7 cellular contexts compared by ENCODE assay signal in genomic region chr2:54455584-54456525, GRCh38. TPM values are rescaled to one million over a fixed set of nuclear protein-coding genes. Genes with fewer than 3 reads are reported as not detected.
DNase-seq lines count a peak whose midpoint lies in the region; ATAC-seq and TF ChIP-seq lines count a peak whose summit lies in the region.

TSS of gene SPTBN1 (plus strand) at chr2:54456327. CDS start at chr2:54526419, 70,092 bp downstream.

- TF ChIP-seq POLR2A in gastroesophageal sphincter (IDR thresholded peaks at IDR 0.05), result peak; percentile 76 to 82

- H3K4me3 ChIP-seq in GM12865 (ENCODE audit: low read depth, low read length) (peak within 1 kb of the TSS; percentile 48), gastroesophageal sphincter (peak within 1 kb of the TSS; percentile 93 to 95)

- peaks cover 0 to 42% (median 0%) of the 10 kb centered on the region in 3 donors for H3K4me1 ChIP-seq in gastroesophageal sphincter

- no peaks in the 10 kb centered on the region for H3K9me3 ChIP-seq in gastroesophageal sphincter

- peaks cover 0 to 5% of the 10 kb centered on the region in 2 donors for H3K36me3 Mint-ChIP-seq in activated naive CD4-positive, alpha-beta T cell treated with anti-CD3 and anti-CD28 coated beads, Interleukin-2, amount 50 U/mL, for 72 hours
- no peaks in the 10 kb centered on the region for H3K36me3 Mint-ChIP-seq in nephron progenitor cell (ENCODE audit: low read depth)

- H3K27me3 ChIP-seq in gastroesophageal sphincter, result no peaks in the 10 kb centered on the region

- no peak within 1 kb of the TSS for H3K27ac Mint-ChIP-seq in activated naive CD4-positive, alpha-beta T cell treated with anti-CD3 and anti-CD28 coated beads, Interleukin-2, amount 50 U/mL, for 72 hours
- H3K27ac Mint-ChIP-seq in nephron progenitor cell, result peak within 1 kb of the TSS; percentile 68

- H3K27me3 Mint-ChIP-seq in nephron progenitor cell (ENCODE audit: low read depth, poor library complexity), result peaks cover 15% of the 10 kb centered on the region

- peak within 1 kb of the TSS; percentile 94 for H3K4me3 Mint-ChIP-seq in nephron progenitor cell

- peak within 1 kb of the TSS; percentile 95 to 99 (median 98) for H3K27ac ChIP-seq in gastroesophageal sphincter

- no peak for TF ChIP-seq EP300 in gastroesophageal sphincter (IDR thresholded peaks at IDR 0.05)

- TF ChIP-seq CTCF in GM12865 (IDR thresholded peaks at IDR 0.05; ENCODE audit: insufficient read depth, low read depth, low read length, missing control alignments), result no peak
- peak in 3 of 4 experiments; percentile 15 to 41 (median 30) for TF ChIP-seq CTCF in gastroesophageal sphincter (IDR thresholded peaks at IDR 0.05)
- TF ChIP-seq CTCF in nephron progenitor cell (IDR thresholded peaks at IDR 0.05), result no peak

- no peaks in the 10 kb centered on the region for H3K9me3 Mint-ChIP-seq in activated naive CD4-positive, alpha-beta T cell treated with anti-CD3 and anti-CD28 coated beads, Interleukin-2, amount 50 U/mL, for 72 hours
- no peaks in the 10 kb centered on the region for H3K9me3 Mint-ChIP-seq in nephron progenitor cell

- peak; percentile 43 for ATAC-seq in HG03095 (IDR thresholded peaks at IDR 0.05; ENCODE audit: unreplicated experiment)
- ATAC-seq in activated naive CD4-positive, alpha-beta T cell treated with anti-CD3 and anti-CD28 coated beads, Interleukin-2, amount 50 U/mL, for 72 hours, result peak; percentile 37 to 55
- peak; percentile 94 for ATAC-seq in gastroesophageal sphincter
- ATAC-seq in GM18520 (IDR thresholded peaks at IDR 0.05; ENCODE audit: unreplicated experiment), result no peak

- DNase-seq in GM12865 (ENCODE audit: low read depth), result no peak
- peak; percentile 94 for DNase-seq in NCI-H82 (lab: John Stamatoyannopoulos, UW)
- DNase-seq in activated naive CD4-positive, alpha-beta T cell treated with anti-CD3 and anti-CD28 coated beads, Interleukin-2, amount 50 U/mL, for 72 hours (ENCODE audit: low spot score in 2 of 2), result peak in 1 of 2 donors; percentile 18
- DNase-seq in nephron progenitor cell, result peak; percentile 90

- H3K36me3 ChIP-seq in gastroesophageal sphincter, result no peaks in the 10 kb centered on the region

- 0% methylated on average over 3 to 5 of the region's 88 CpGs for WGBS in gastroesophageal sphincter (ENCODE audit: low coverage in 1 of 2), 2 donors

- H3K4me1 Mint-ChIP-seq in nephron progenitor cell, result peaks cover 34% of the 10 kb centered on the region

RNA-seq across cellular contexts. Expression of gene SPTBN1, which starts in this region (rescaled TPM):
- 100 to 1,000 TPM; 117 to 135 TPM for total RNA-seq in activated naive CD4-positive, alpha-beta T cell treated with anti-CD3 and anti-CD28 coated beads, Interleukin-2, amount 50 U/mL, for 72 hours
- total RNA-seq in gastroesophageal sphincter, result 100 to 1,000 TPM; 353 to 606 (median 498) TPM

Comparison
In these comparisons a context has a peak if more than half of its experiments do, and no peak if none do; other contexts are left out.
1. CTCF ChIP-seq: peak in gastroesophageal sphincter (3 of 4); none in GM12865 (single experiment) and nephron progenitor cell (single experiment).